8 cellular contexts compared by ENCODE assay signal in the genomic region with DNA sequence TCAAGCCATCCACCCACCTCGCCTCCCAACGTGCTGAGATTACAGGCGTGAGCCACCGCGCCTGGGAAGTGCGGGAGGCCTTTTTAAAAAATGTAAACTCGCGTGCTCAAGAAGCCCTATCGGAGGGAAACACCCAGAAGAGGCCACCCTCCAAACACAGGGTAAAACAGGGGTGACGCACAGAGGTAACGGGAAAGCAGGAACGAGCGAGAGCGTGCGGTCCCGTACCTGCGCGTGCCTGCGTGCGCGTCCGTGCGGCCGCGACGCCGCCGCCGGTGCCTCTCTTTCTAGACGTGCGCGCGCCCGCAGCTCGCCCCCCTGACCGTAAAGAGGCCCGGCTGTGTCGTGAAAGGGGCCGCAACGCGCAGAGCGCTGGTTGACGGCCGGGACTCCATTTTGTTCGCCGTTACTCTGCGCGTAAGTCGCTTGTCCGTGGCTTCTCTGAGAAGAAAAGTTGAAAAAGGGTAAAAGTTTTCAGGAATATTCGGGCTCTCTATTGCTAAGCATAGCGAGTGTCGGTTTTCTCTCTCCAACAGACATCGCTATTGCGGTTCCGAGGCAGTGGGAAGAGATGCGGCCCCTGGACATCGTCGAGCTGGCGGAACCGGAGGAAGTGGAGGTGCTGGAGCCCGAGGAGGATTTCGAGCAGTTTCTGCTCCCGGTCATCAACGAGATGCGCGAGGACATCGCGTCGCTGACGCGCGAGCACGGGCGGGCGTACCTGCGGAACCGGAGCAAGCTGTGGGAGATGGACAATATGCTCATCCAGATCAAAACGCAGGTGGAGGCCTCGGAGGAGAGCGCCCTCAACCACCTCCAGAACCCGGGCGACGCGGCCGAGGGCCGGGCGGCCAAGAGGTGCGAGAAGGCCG. TPM values are rescaled to one million over a fixed set of nuclear protein-coding genes. Genes with fewer than 3 reads are reported as not detected.
DNase-seq lines count a peak whose midpoint lies in the region; ATAC-seq and TF ChIP-seq lines count a peak whose summit lies in the region.

A gene (plus strand): TSS at position 394 of the 872 bp plus-strand sequence. CDS start 178 bp downstream, at position 572.

- H3K27me3 ChIP-seq in spleen (replicated peaks in 1 of 7) = no peaks in the 10 kb centered on the region

- H3K9me3 ChIP-seq in spleen = no peaks in the 10 kb centered on the region

- H3K4me3 ChIP-seq in cardiac fibroblast (replicated peaks in 1 of 2; ENCODE audit: low read depth in 2 of 2, low read length in 2 of 2) (peak within 1 kb of the TSS; percentile 86 to 95), spleen (peak within 1 kb of the TSS; percentile 65 to 96 (median 88))

- H3K27ac Mint-ChIP-seq in activated B cell treated with CpG ODN at 0.5 μM for 24 hours = peak within 1 kb of the TSS; percentile 100

- H3K27me3 Mint-ChIP-seq in activated B cell treated with CpG ODN at 0.5 μM for 24 hours = no peaks in the 10 kb centered on the region

- POLR2A ChIA-PET in activated B cell treated with CpG ODN at 0.5 μM for 24 hours (lab: Charles Lee) = interaction anchor here (0.6 to 5.8 kb wide), 27 partner anchors 11 to 1697 kb away, joined by 3 to 118 read pairs (median 5); a partner anchor contains a TSS

- intact Hi-C loops in activated B cell treated with CpG ODN at 0.5 μM for 24 hours (cut with micrococcal nuclease) = loop anchor here (1.0 to 2.0 kb wide), 10 partner anchors 18 to 428 kb away; a partner anchor contains a TSS
- intact Hi-C loops in spleen (cut with DNase I; ENCODE audit: low total_unique reads) = loop anchor here (5.0 kb wide), 1 partner anchor 67 kb away; a partner anchor contains a TSS

- H3K36me3 Mint-ChIP-seq in activated B cell treated with CpG ODN at 0.5 μM for 24 hours (ENCODE audit: low read depth) = peaks cover 39% of the 10 kb centered on the region

- peaks cover 36% of the 10 kb centered on the region for H3K4me1 Mint-ChIP-seq in activated B cell treated with CpG ODN at 0.5 μM for 24 hours

- WGBS in spleen, 5 donors = 0 to 1% (median 0%) methylated on average over 87 to 90 of the region's 90 CpGs

- CTCF ChIA-PET in activated B cell treated with CpG ODN at 0.5 μM for 24 hours (lab: Charles Lee) = no interaction called here

- no peaks in the 10 kb centered on the region for H3K9me3 Mint-ChIP-seq in activated B cell treated with CpG ODN at 0.5 μM for 24 hours

- TF ChIP-seq POLR2A in spleen (IDR thresholded peaks at IDR 0.05) = peak; percentile 22 to 57 (median 55)

- TF ChIP-seq CTCF in activated B cell treated with CpG ODN at 0.5 μM for 24 hours (IDR thresholded peaks at IDR 0.05) (no peak), cardiac fibroblast (IDR thresholded peaks at IDR 0.05; ENCODE audit: low read depth, low read length) (no peak), spleen (IDR thresholded peaks at IDR 0.05 in 8 of 11, conservative IDR thresholded peaks at IDR 0.05 in 3 of 11) (peak in 2 of 11 experiments; percentile 8 to 19)

- peaks cover 0 to 23% (median 19%) of the 10 kb centered on the region in 6 donors for H3K36me3 ChIP-seq in spleen

- DNase-seq in AG08396 (ENCODE audit: low spot score) = peak; percentile 97
- DNase-seq in NCI-H345 (lab: John Stamatoyannopoulos, UW) = peak; percentile 92
- peak; percentile 91 for DNase-seq in activated B cell treated with CpG ODN at 0.5 μM for 24 hours
- DNase-seq in cardiac fibroblast (ENCODE audit: low read depth in 2 of 2) = peak; percentile 96
- peak; percentile 96 for DNase-seq in inferior parietal cortex (ENCODE audit: extremely low spot score)
- peak; percentile 97 for DNase-seq in spleen

- H3K27ac ChIP-seq in spleen = peak within 1 kb of the TSS; percentile 95 to 99 (median 98)

- peaks cover 17 to 46% (median 35%) of the 10 kb centered on the region in 6 donors for H3K4me1 ChIP-seq in spleen

- peak within 1 kb of the TSS; percentile 99 for H3K4me3 Mint-ChIP-seq in activated B cell treated with CpG ODN at 0.5 μM for 24 hours

- peak; percentile 77 for ATAC-seq in GM19023 (IDR thresholded peaks at IDR 0.05; ENCODE audit: unreplicated experiment)
- peak; percentile 85 for ATAC-seq in HG03280 (IDR thresholded peaks at IDR 0.05; ENCODE audit: unreplicated experiment)
- peak; percentile 84 for ATAC-seq in activated B cell treated with CpG ODN at 0.5 μM for 24 hours (ENCODE audit: low read depth)

RNA-seq across cellular contexts. Expression of the gene that starts here (rescaled TPM):
- total RNA-seq in activated B cell treated with CpG ODN at 0.5 μM for 24 hours (93.8 and 93.9 TPM in 2 replicates), spleen (100 to 1,000 TPM; 181 to 265 (median 227) TPM)
- polyA plus RNA-seq in spleen = 100 to 1,000 TPM; 133 to 299 (median 191) TPM

Comparison
In these comparisons a context has a peak if more than half of its experiments do, and no peak if none do; other contexts are left out.
1. Peak in every context shown above with its lines: DNase-seq, ATAC-seq, H3K4me3 ChIP-seq and H3K27ac ChIP-seq.